Comparison of ENCODE assay signal across 8 cellular contexts in genomic region chr6:128518531-128519131, GRCh38. TPM values are rescaled to one million over a fixed set of nuclear protein-coding genes. Genes with fewer than 3 reads are reported as not detected.
DNase-seq lines count a peak whose midpoint lies in the region; ATAC-seq and TF ChIP-seq lines count a peak whose summit lies in the region.

No MANE protein-coding gene starts in this region.

- intact Hi-C loops in dendritic cell treated with granulocyte-macrophage colony-stimulating factor and Interleukin-4, amounts not matched to agents 40 ng/mL and 50 ng/mL, for 4 days (cut with micrococcal nuclease) = no loop called here

- H3K27ac ChIP-seq in HUES64 (ENCODE audit: low read depth, low read length) (no peak overlapping the region), muscle layer of colon (ENCODE audit: low read depth, low read length) (peak overlapping the region; percentile 93)

- peaks cover 51% of the 10 kb centered on the region for H3K27me3 Mint-ChIP-seq in dendritic cell treated with granulocyte-macrophage colony-stimulating factor and Interleukin-4, amounts not matched to agents 40 ng/mL and 50 ng/mL, for 4 days

- no peak overlapping the region for H3K27ac Mint-ChIP-seq in dendritic cell treated with granulocyte-macrophage colony-stimulating factor and Interleukin-4, amounts not matched to agents 40 ng/mL and 50 ng/mL, for 4 days

- no peaks in the 10 kb centered on the region for H3K27me3 ChIP-seq in HUES64 (ENCODE audit: insufficient read depth, low read length)
- no peaks in the 10 kb centered on the region for H3K27me3 ChIP-seq in muscle layer of colon (ENCODE audit: control insufficient read depth in 1 of 2, insufficient read depth in 2 of 2, low read length in 2 of 2)

- H3K4me1 ChIP-seq in HUES64 (ENCODE audit: insufficient read depth, low read length) (peaks cover 26% of the 10 kb centered on the region), muscle layer of colon (ENCODE audit: insufficient read depth, low read length) (peaks cover 34% of the 10 kb centered on the region)

- no peaks in the 10 kb centered on the region for H3K9me3 ChIP-seq in HUES64 (ENCODE audit: insufficient read depth, low read depth, low read length)
- no peaks in the 10 kb centered on the region for H3K9me3 ChIP-seq in muscle layer of colon (ENCODE audit: low read length)

- DNase-seq in AG04449 (ENCODE audit: low read depth, low spot score) (no peak), NCI-H446 treated with DMSO at 0.1 percent for 48 hours (lab: John Stamatoyannopoulos, UW) (no peak)
- DNase-seq in activated effector memory CD4-positive, alpha-beta T cell treated with anti-CD3 and anti-CD28 coated beads, Interleukin-2, amount 50 U/mL, for 16 hours = no peak

- H3K9ac ChIP-seq in HUES64 (ENCODE audit: low read depth, low read length) (peak overlapping the region; percentile 98; the same call in 1 of the 2 replicates), muscle layer of colon (ENCODE audit: low read length) (peak overlapping the region; percentile 72)

- H3K4me3 ChIP-seq in AG04449 (ENCODE audit: low read depth, low read length) (peak overlapping the region; percentile 90), HUES64 (ENCODE audit: low read length) (peak overlapping the region; percentile 95), muscle layer of colon (ENCODE audit: low read depth in 1 of 2, low read length in 2 of 2) (peak overlapping the region; percentile 78 to 82)

- CTCF ChIA-PET in AG04449 (lab: Yijun Ruan, JAX) = interaction anchor here (0.6 to 6.5 kb wide), 3 partner anchors 212 to 782 kb away, joined by 3 to 31 read pairs (median 3); no protein-coding TSS in a partner anchor

- H3K4me3 Mint-ChIP-seq in dendritic cell treated with granulocyte-macrophage colony-stimulating factor and Interleukin-4, amounts not matched to agents 40 ng/mL and 50 ng/mL, for 4 days = peak overlapping the region; percentile 11

- no peaks in the 10 kb centered on the region for H3K9me3 Mint-ChIP-seq in dendritic cell treated with granulocyte-macrophage colony-stimulating factor and Interleukin-4, amounts not matched to agents 40 ng/mL and 50 ng/mL, for 4 days

- H3K4me1 Mint-ChIP-seq in dendritic cell treated with granulocyte-macrophage colony-stimulating factor and Interleukin-4, amounts not matched to agents 40 ng/mL and 50 ng/mL, for 4 days (ENCODE audit: low read depth) = peaks cover 24% of the 10 kb centered on the region

- no peaks in the 10 kb centered on the region for H3K36me3 Mint-ChIP-seq in dendritic cell treated with granulocyte-macrophage colony-stimulating factor and Interleukin-4, amounts not matched to agents 40 ng/mL and 50 ng/mL, for 4 days (ENCODE audit: low read depth)

- POLR2A ChIA-PET in AG04449 (lab: Yijun Ruan, JAX) = no interaction called here

- no peak for ATAC-seq in GM21723 (IDR thresholded peaks at IDR 0.05; ENCODE audit: unreplicated experiment)
- no peak for ATAC-seq in HG02981 (IDR thresholded peaks at IDR 0.05; ENCODE audit: unreplicated experiment)

- TF ChIP-seq CTCF in AG04449 (IDR thresholded peaks at IDR 0.05; ENCODE audit: insufficient read depth, low read length, missing control alignments) = no peak

- WGBS in HUES64 = 20% methylated on average over 20 of the region's 20 CpGs

- no peaks in the 10 kb centered on the region for H3K36me3 ChIP-seq in HUES64 (ENCODE audit: insufficient read depth, low read length)
- no peaks in the 10 kb centered on the region for H3K36me3 ChIP-seq in muscle layer of colon (ENCODE audit: insufficient read depth, low read length)

RNA-seq across cellular contexts. Expression of gene PTPRK, which starts 1.8 kb away (rescaled TPM):
- 26.5 TPM for polyA plus RNA-seq in HUES64 (2013, experiment 1 of 2)
- 24.3 TPM for polyA plus RNA-seq in HUES64 (2013, experiment 2 of 2)
